ENCODE assay signal across 13 cellular contexts in the genomic region with DNA sequence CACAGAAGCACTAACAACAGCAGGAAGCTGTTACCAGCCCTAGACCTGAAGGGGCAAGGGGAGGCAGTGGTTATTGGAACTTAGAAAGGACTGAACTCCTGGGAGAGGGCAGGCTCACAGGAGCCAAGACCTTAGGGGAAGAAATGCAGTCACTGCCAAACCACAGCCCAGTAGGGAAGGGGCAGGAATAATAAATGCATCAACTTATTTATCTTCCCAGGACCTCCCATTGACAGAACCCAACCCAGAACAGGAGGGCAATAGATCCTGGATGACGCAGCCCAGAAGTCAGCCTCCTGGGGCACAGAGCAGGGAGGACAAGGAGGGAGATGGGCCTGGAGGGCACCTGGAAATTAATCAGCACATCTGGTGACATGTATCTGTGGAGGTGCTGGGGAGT.
DNase-seq lines count a peak whose midpoint lies in the region; ATAC-seq and TF ChIP-seq lines count a peak whose summit lies in the region.
"Had no signal": no experiment of that assay in that cellular context is flagged by ENCODE, and none has a peak within 500 bp of the region (broad histone marks: within the 10 kb centered on the region; RNA-seq: fewer than 3 reads in every experiment).

No MANE protein-coding gene starts in this region.

- no peaks in the 10 kb centered on the region for H3K36me3 ChIP-seq in tibial artery

- no peaks in the 10 kb centered on the region for H3K27me3 ChIP-seq in right cardiac atrium (ENCODE audit: control insufficient read depth, insufficient read depth)
- no peaks in the 10 kb centered on the region for H3K27me3 ChIP-seq in tibial artery

- H3K4me1 ChIP-seq in right cardiac atrium (ENCODE audit: control insufficient read depth, insufficient read depth, low read length) (no peaks in the 10 kb centered on the region), tibial artery (no peaks in the 10 kb centered on the region)

- no peak overlapping the region for H3K4me3 ChIP-seq in right cardiac atrium (ENCODE audit: low read length)
- no peak overlapping the region for H3K4me3 ChIP-seq in tibial artery

- peak; percentile 72 for DNase-seq in activated CD4-positive, alpha-beta T cell treated with anti-CD3 and anti-CD28 coated beads, Interleukin-2, amount 10 ng/mL, durations not matched to agents 24 days and 14 days
- no peak for DNase-seq in activated CD4-positive, alpha-beta T cell treated with anti-CD3 and anti-CD28 coated beads for 1 hour
- no peak for DNase-seq in activated CD4-positive, alpha-beta memory T cell treated with anti-CD3 and anti-CD28 coated beads for 36 hours
- no peak for DNase-seq in naive thymus-derived CD8-positive, alpha-beta T cell
- DNase-seq in right cardiac atrium (no peak), tibial artery (no peak), NCI-H2107 (lab: John Stamatoyannopoulos, UW) (no peak)
- DNase-seq: activated B cell treated with CpG ODN at 0.5 μM for 24 hours; effector CD4-positive, alpha-beta T cell; NCI-H2029 had no signal

- WGBS in right cardiac atrium = 93% methylated on average over 1 of the region's 1 CpG

- H3K4me1 Mint-ChIP-seq in activated CD4-positive, alpha-beta T cell treated with anti-CD3 and anti-CD28 coated beads, Interleukin-2, amount 10 ng/mL, durations not matched to agents 24 days and 14 days = peaks cover 71% of the 10 kb centered on the region
- peaks cover 88% of the 10 kb centered on the region for H3K4me1 Mint-ChIP-seq in activated CD4-positive, alpha-beta memory T cell treated with anti-CD3 and anti-CD28 coated beads for 36 hours (ENCODE audit: low read depth)
- peaks cover 41 to 90% (median 83%) of the 10 kb centered on the region in 4 donors for H3K4me1 Mint-ChIP-seq in naive thymus-derived CD8-positive, alpha-beta T cell

- peak overlapping the region; percentile 16 for H3K4me3 Mint-ChIP-seq in activated CD4-positive, alpha-beta T cell treated with anti-CD3 and anti-CD28 coated beads, Interleukin-2, amount 10 ng/mL, durations not matched to agents 24 days and 14 days
- no peak overlapping the region for H3K4me3 Mint-ChIP-seq in activated CD4-positive, alpha-beta memory T cell treated with anti-CD3 and anti-CD28 coated beads for 36 hours
- peak overlapping the region; percentile 4 to 70 (median 54) for H3K4me3 Mint-ChIP-seq in naive thymus-derived CD8-positive, alpha-beta T cell
- H3K4me3 Mint-ChIP-seq: activated B cell treated with CpG ODN at 0.5 μM for 24 hours, brain had no signal

- no peak for TF ChIP-seq CTCF in tibial artery (IDR thresholded peaks at IDR 0.05)

- H3K9me3 ChIP-seq in right cardiac atrium (ENCODE audit: control insufficient read depth, low read length) (no peaks in the 10 kb centered on the region), tibial artery (no peaks in the 10 kb centered on the region)

- no peaks in the 10 kb centered on the region for H3K27me3 Mint-ChIP-seq in activated CD4-positive, alpha-beta T cell treated with anti-CD3 and anti-CD28 coated beads, Interleukin-2, amount 10 ng/mL, durations not matched to agents 24 days and 14 days
- no peaks in the 10 kb centered on the region for H3K27me3 Mint-ChIP-seq in activated CD4-positive, alpha-beta memory T cell treated with anti-CD3 and anti-CD28 coated beads for 36 hours
- no peaks in the 10 kb centered on the region for H3K27me3 Mint-ChIP-seq in naive thymus-derived CD8-positive, alpha-beta T cell
- H3K27me3 Mint-ChIP-seq: brain had no signal

- CTCF ChIA-PET in activated CD4-positive, alpha-beta memory T cell treated with anti-CD3 and anti-CD28 coated beads for 36 hours (lab: Charles Lee) = interaction anchor here (1.1 to 1.4 kb wide), 2 partner anchors 8 to 11 kb away, joined by 3 to 5 read pairs; no protein-coding TSS in a partner anchor

- no peak overlapping the region for H3K27ac ChIP-seq in right cardiac atrium (ENCODE audit: low read length)
- no peak overlapping the region for H3K27ac ChIP-seq in tibial artery

- intact Hi-C loops in activated CD4-positive, alpha-beta T cell treated with anti-CD3 and anti-CD28 coated beads, Interleukin-2, amount 10 ng/mL, durations not matched to agents 24 days and 14 days (cut with micrococcal nuclease) = loop anchor here (1.0 to 5.0 kb wide), 3 partner anchors 18 to 154 kb away; no protein-coding TSS in a partner anchor
- intact Hi-C loops in activated CD4-positive, alpha-beta memory T cell treated with anti-CD3 and anti-CD28 coated beads for 36 hours (cut with micrococcal nuclease) = loop anchor here (1.0 kb wide), 2 partner anchors 11 to 21 kb away; no protein-coding TSS in a partner anchor
- intact Hi-C loops in right cardiac atrium (cut with DNase I) = no loop called here
- intact Hi-C loops in tibial artery (cut with DNase I; ENCODE audit: low total_unique reads) = no loop called here

- peaks cover 4% of the 10 kb centered on the region for H3K9me3 Mint-ChIP-seq in activated CD4-positive, alpha-beta T cell treated with anti-CD3 and anti-CD28 coated beads, Interleukin-2, amount 10 ng/mL, durations not matched to agents 24 days and 14 days
- no peaks in the 10 kb centered on the region for H3K9me3 Mint-ChIP-seq in activated CD4-positive, alpha-beta memory T cell treated with anti-CD3 and anti-CD28 coated beads for 36 hours
- H3K9me3 Mint-ChIP-seq in naive thymus-derived CD8-positive, alpha-beta T cell = peaks cover 0 to 3% (median 0%) of the 10 kb centered on the region in 9 donors

- ATAC-seq in GM21447 (IDR thresholded peaks at IDR 0.05; ENCODE audit: unreplicated experiment) (peak; percentile 3), right cardiac atrium (no peak)
- no peak for ATAC-seq in naive thymus-derived CD8-positive, alpha-beta T cell
- ATAC-seq: Panc1 had no signal

- peak overlapping the region; percentile 81 for H3K27ac Mint-ChIP-seq in activated CD4-positive, alpha-beta T cell treated with anti-CD3 and anti-CD28 coated beads, Interleukin-2, amount 10 ng/mL, durations not matched to agents 24 days and 14 days
- peak overlapping the region; percentile 63 for H3K27ac Mint-ChIP-seq in activated CD4-positive, alpha-beta memory T cell treated with anti-CD3 and anti-CD28 coated beads for 36 hours
- peak overlapping the region; percentile 6 to 90 (median 71) for H3K27ac Mint-ChIP-seq in naive thymus-derived CD8-positive, alpha-beta T cell
- H3K27ac Mint-ChIP-seq: brain had no signal

- H3K36me3 Mint-ChIP-seq in activated CD4-positive, alpha-beta T cell treated with anti-CD3 and anti-CD28 coated beads, Interleukin-2, amount 10 ng/mL, durations not matched to agents 24 days and 14 days (ENCODE audit: low read depth) = peaks cover 6% of the 10 kb centered on the region
- H3K36me3 Mint-ChIP-seq in activated CD4-positive, alpha-beta memory T cell treated with anti-CD3 and anti-CD28 coated beads for 36 hours = peaks cover 1% of the 10 kb centered on the region
- peaks cover 0 to 2% (median 0%) of the 10 kb centered on the region in 3 donors for H3K36me3 Mint-ChIP-seq in naive thymus-derived CD8-positive, alpha-beta T cell
- H3K36me3 Mint-ChIP-seq: brain had no signal

- POLR2A ChIA-PET in activated CD4-positive, alpha-beta memory T cell treated with anti-CD3 and anti-CD28 coated beads for 36 hours (lab: Charles Lee) = no interaction called here
- POLR2A ChIA-PET in naive thymus-derived CD8-positive, alpha-beta T cell (lab: Charles Lee) = interaction anchor here (1.0 to 2.6 kb wide), 2 partner anchors 300 to 302 kb away, joined by 3 to 10 read pairs; partner anchors contain the start of gene STT3B

Comparison
In these comparisons a context has a peak if more than half of its experiments do, and no peak if none do; other contexts are left out.
1. intact Hi-C loops: an anchor here in activated CD4-positive, alpha-beta T cell treated with anti-CD3 and anti-CD28 coated beads, Interleukin-2, amount 10 ng/mL, durations not matched to agents 24 days and 14 days (1.0 to 5.0 kb wide) and activated CD4-positive, alpha-beta memory T cell treated with anti-CD3 and anti-CD28 coated beads for 36 hours (1.0 kb wide); none called in right cardiac atrium and tibial artery.